ENCODE assay signal across 1 cellular context in the genomic region with DNA sequence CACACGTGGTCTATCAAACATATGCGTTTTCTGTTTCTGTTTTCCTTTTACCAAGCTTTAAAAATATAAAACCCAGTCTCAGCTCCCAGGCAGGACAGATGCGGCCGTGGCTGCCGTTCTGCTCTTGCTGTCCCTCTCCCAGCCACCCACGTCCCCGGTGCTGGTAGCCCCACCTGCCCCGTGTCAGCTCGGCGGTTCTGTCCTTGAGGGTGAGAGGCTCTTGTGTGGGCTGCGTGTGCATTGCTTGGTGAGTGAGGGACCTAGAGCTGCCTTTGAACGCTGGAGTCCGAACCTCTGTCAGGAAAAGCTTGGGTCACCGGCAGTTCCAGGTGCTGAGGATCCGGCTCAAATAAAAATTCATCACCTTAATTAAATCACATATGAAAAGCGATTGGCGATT.
TF ChIP-seq lines count a peak whose summit lies in the region.

No MANE protein-coding gene starts in this region.

TF ChIP-seq in K562, 482 proteins besides CTCF, POLR2A, EP300 and RAD21:
- TF ChIP-seq POLR2G (IDR thresholded peaks at IDR 0.05; ENCODE audit: low read depth, low read length) (peak; percentile 68), ZBTB49 (CRISPR knock-in tag; IDR thresholded peaks at IDR 0.05; ENCODE audit: borderline replicate concordance) (no peak)
